Comparison of ENCODE assay signal across 8 cellular contexts in genomic region chr3:196569003-196569516, GRCh38. TPM values are rescaled to one million over a fixed set of nuclear protein-coding genes. Genes with fewer than 3 reads are reported as not detected.
DNase-seq lines count a peak whose midpoint lies in the region; ATAC-seq, FAIRE-seq and TF ChIP-seq lines count a peak whose summit lies in the region.

No MANE protein-coding gene starts in this region.

- H3K9me1 ChIP-seq in K562 (ENCODE audit: control insufficient read depth, insufficient read depth, low read length) = no peaks in the 10 kb centered on the region

- peaks cover 13% of the 10 kb centered on the region for H4K20me1 ChIP-seq in K562 (replicated peaks; ENCODE audit: control insufficient read depth, insufficient read depth, low read length)

- BruUV-seq in K562 (replicated peaks; lab: Mats Ljungman, UMichigan) = no TSS peak

- intact Hi-C loops in CD14-positive monocyte (cut with micrococcal nuclease) = loop anchor here in 1 of 2 donors (5.0 kb wide), 1 partner anchor 373 kb away; the partner anchor contains the start of gene NCBP2
- intact Hi-C loops in K562 (cut with micrococcal nuclease) = loop anchor here (2.0 to 5.0 kb wide), 2 partner anchors 42 to 64 kb away; no protein-coding TSS in a partner anchor

- peaks cover 43% of the 10 kb centered on the region for H3K36me3 ChIP-seq in K562 (ENCODE audit: control insufficient read depth, insufficient read depth, low read length)

- peak; percentile 54 for ATAC-seq in GM19395 (IDR thresholded peaks at IDR 0.05; ENCODE audit: unreplicated experiment)
- peak; percentile 34 for ATAC-seq in HG03521 (IDR thresholded peaks at IDR 0.05; ENCODE audit: unreplicated experiment)
- peak; percentile 24 for ATAC-seq in K562

- no peak for TF ChIP-seq POLR2A in K562 (conservative IDR thresholded peaks at IDR 0.05)

- no peaks in the 10 kb centered on the region for H3K27me3 ChIP-seq in K562 (ENCODE audit: control insufficient read depth in 2 of 2, insufficient read depth in 2 of 2, low read length in 2 of 2)

- H3K27me3 Mint-ChIP-seq in CD14-positive monocyte (ENCODE audit: low read depth in 3 of 3) = no peaks in the 10 kb centered on the region
- H3K27me3 Mint-ChIP-seq in T-helper 1 cell treated with Interleukin-12 subunit alpha and Interleukin-12 subunit beta and Interleukin-4 antibody, amounts not matched to agents 30 μg/mL and 1 μg/mL, for 36 hours (ENCODE audit: low read depth) = no peaks in the 10 kb centered on the region
- H3K27me3 Mint-ChIP-seq in immature natural killer cell (ENCODE audit: low read depth in 3 of 3) = peaks cover 2 to 8% (median 3%) of the 10 kb centered on the region in 3 donors

- H3K9me3 Mint-ChIP-seq in CD14-positive monocyte = no peaks in the 10 kb centered on the region
- H3K9me3 Mint-ChIP-seq in T-helper 1 cell treated with Interleukin-12 subunit alpha and Interleukin-12 subunit beta and Interleukin-4 antibody, amounts not matched to agents 30 μg/mL and 1 μg/mL, for 36 hours = no peaks in the 10 kb centered on the region
- H3K9me3 Mint-ChIP-seq in immature natural killer cell = no peaks in the 10 kb centered on the region

- H3K9ac ChIP-seq in K562 (ENCODE audit: insufficient read depth in 1 of 2, low read depth in 2 of 2, low read length in 2 of 2) = peak overlapping the region; percentile 94 to 98

- peak overlapping the region; percentile 95 for H3K4me2 ChIP-seq in K562 (ENCODE audit: insufficient read depth, low read length)

- H3K27ac Mint-ChIP-seq in CD14-positive monocyte (peak overlapping the region; percentile 17 to 91 (median 77)), immature natural killer cell (peak overlapping the region; percentile 79 to 98 (median 95))
- peak overlapping the region; percentile 93 for H3K27ac Mint-ChIP-seq in T-helper 1 cell treated with Interleukin-12 subunit alpha and Interleukin-12 subunit beta and Interleukin-4 antibody, amounts not matched to agents 30 μg/mL and 1 μg/mL, for 36 hours

- POLR2A ChIA-PET in K562 (lab: Yijun Ruan, JAX) = interaction anchor here (0.6 to 1.8 kb wide), 17 partner anchors 7 to 472 kb away, joined by 3 to 5 read pairs (median 3); no protein-coding TSS in a partner anchor

- no peaks in the 10 kb centered on the region for H3K9me3 ChIP-seq in K562 (replicated peaks; ENCODE audit: control insufficient read depth, insufficient read depth, low read depth, low read length)

- under 1% methylated on average over 26 of the region's 44 CpGs for WGBS in K562 (ENCODE audit: insufficient coverage, low coverage, missing lambda C conversion rate)

- no peak for TF ChIP-seq EP300 in K562 (IDR thresholded peaks at IDR 0.05; ENCODE audit: low read length)

- peaks cover 27 to 32% of the 10 kb centered on the region in 2 experiments for H3K4me1 ChIP-seq in K562 (replicated peaks in 1 of 2; ENCODE audit: control insufficient read depth in 2 of 2, insufficient read depth in 2 of 2, low read length in 2 of 2)

- peaks cover 27% of the 10 kb centered on the region for H3K4me1 Mint-ChIP-seq in CD14-positive monocyte
- peaks cover 28% of the 10 kb centered on the region for H3K4me1 Mint-ChIP-seq in T-helper 1 cell treated with Interleukin-12 subunit alpha and Interleukin-12 subunit beta and Interleukin-4 antibody, amounts not matched to agents 30 μg/mL and 1 μg/mL, for 36 hours (ENCODE audit: low read depth)
- peaks cover 31 to 35% of the 10 kb centered on the region in 2 donors for H3K4me1 Mint-ChIP-seq in immature natural killer cell

- CTCF ChIA-PET in K562 (lab: Yijun Ruan, JAX; ENCODE audit: low intra/inter-chr PET ratio) = no interaction called here

- DNase-seq in CD14-positive monocyte (ENCODE audit: low spot score) = no peak
- peak in 2 of 4 experiments; percentile 45 to 50 for DNase-seq in K562 (ENCODE audit: extremely low read depth in 1 of 4, low spot score in 3 of 4)
- peak in 2 of 3 donors; percentile 57 to 62 for DNase-seq in immature natural killer cell
- DNase-seq in stimulated activated CD4-positive, alpha-beta T cell treated with anti-CD3 and anti-CD28 coated beads, Interleukin-15, amount 100 ng/mL, for 24 hours = peak; percentile 65
- DNase-seq in NCI-H187 (lab: John Stamatoyannopoulos, UW) = no peak

- H3K4me3 Mint-ChIP-seq in CD14-positive monocyte (peak overlapping the region; percentile 80 to 86), immature natural killer cell (peak overlapping the region; percentile 86 to 97 (median 89))
- peak overlapping the region; percentile 95 for H3K4me3 Mint-ChIP-seq in T-helper 1 cell treated with Interleukin-12 subunit alpha and Interleukin-12 subunit beta and Interleukin-4 antibody, amounts not matched to agents 30 μg/mL and 1 μg/mL, for 36 hours

- FAIRE-seq in K562 (lab: Jason Lieb, UNC) = no peak

- peaks cover 72% of the 10 kb centered on the region for H3K79me2 ChIP-seq in K562 (ENCODE audit: control insufficient read depth, insufficient read depth, low read length)

- H2AFZ ChIP-seq in K562 (ENCODE audit: low read depth, low read length) = peak overlapping the region; percentile 40; the same call in 1 of the 2 replicates

- TF ChIP-seq CTCF in CD14-positive monocyte (IDR thresholded peaks at IDR 0.05) (no peak), K562 (IDR thresholded peaks at IDR 0.05 in 2 of 3, conservative IDR thresholded peaks at IDR 0.05 in 1 of 3; ENCODE audit: insufficient read depth in 2 of 3, low read depth in 1 of 3, low read length in 3 of 3) (no peak)

- H3K36me3 Mint-ChIP-seq in CD14-positive monocyte (peaks cover 9 to 16% of the 10 kb centered on the region in 2 donors), immature natural killer cell (no peaks in the 10 kb centered on the region)
- peaks cover 3% of the 10 kb centered on the region for H3K36me3 Mint-ChIP-seq in T-helper 1 cell treated with Interleukin-12 subunit alpha and Interleukin-12 subunit beta and Interleukin-4 antibody, amounts not matched to agents 30 μg/mL and 1 μg/mL, for 36 hours (ENCODE audit: low read depth)

- in situ Hi-C loops in K562 (cut with MboI) = no loop called here

- H3K27ac ChIP-seq in K562 (ENCODE audit: extremely low read depth, low read depth, low read length) = peak overlapping the region; percentile 92

- H3K4me3 ChIP-seq in K562 = peak overlapping the region; percentile 87

- no peak for TF ChIP-seq RAD21 in K562 (CRISPR knock-in tag; conservative IDR thresholded peaks at IDR 0.05 in 1 of 2, IDR thresholded peaks at IDR 0.05 in 1 of 2)

RNA-seq across cellular contexts. Expression of gene FBXO45, which starts 0.6 kb away (rescaled TPM):
- polyA plus RNA-seq in CD14-positive monocyte (1 to 10 TPM; 1.8 to 2.8 TPM), K562 (2011; rRNA removed) (25.7 and 38.6 TPM in 2 replicates), K562 (2014; fragmentation: Illumina TruSeq; extraction: Trizol) (31.9 and 39.7 TPM in 2 replicates), K562 (2014; fragmentation: Nextera tagmentation; extraction: Ambion mirVana) (10 to 100 TPM; 15.2 to 17.2 TPM), K562 (2014; rRNA removed) (26.5 and 28.3 TPM in 2 replicates), immature natural killer cell (1 to 10 TPM; 2.6 to 6.6 (median 3.3) TPM)
- 9.1 and 31.6 TPM in 2 replicates for total RNA-seq in K562 (2011; cell fraction: chromatin; rRNA removed; ENCODE audit: low replicate concordance)
- 6.2 and 7.5 TPM in 2 replicates for total RNA-seq in K562 (2011; cell fraction: nucleolus; rRNA removed)
- 11.7 and 16.8 TPM in 2 replicates for total RNA-seq in K562 (2011; cell fraction: nucleoplasm; rRNA removed)
- total RNA-seq in K562 (2014; rRNA removed) (25.4 and 28.9 TPM in 2 replicates), K562 (2014; rRNA removed; fragmentation: Illumina TruSeq; extraction: Trizol) (52.8 and 56.1 TPM in 2 replicates), K562 (2015; rRNA removed; fragmentation: Illumina TruSeq; extraction: Trizol) (41.0 and 44.3 TPM in 2 replicates), K562 (2021) (33.3 and 37.0 TPM in 2 replicates)
- 6.1 and 11.0 TPM in 2 replicates for polyA plus RNA-seq in K562 (2011; cell fraction: cytosol; rRNA removed)
- 5.6 and 8.1 TPM in 2 replicates for polyA plus RNA-seq in K562 (2011; cell fraction: nucleus; rRNA removed)
- polyA plus RNA-seq in K562 (2012) = 17.9 and 26.4 TPM in 2 replicates
- polyA minus RNA-seq in K562 (2011; rRNA and poly(A)+ RNA removed) = 48.5 and 48.9 TPM in 2 replicates
- polyA minus RNA-seq in K562 (2011; cell fraction: cytosol; rRNA and poly(A)+ RNA removed) = 12.7 and 16.2 TPM in 2 replicates
- 4.3 and 6.6 TPM in 2 replicates for polyA minus RNA-seq in K562 (2011; cell fraction: nucleus; rRNA and poly(A)+ RNA removed)

RNA-seq across cellular contexts. Expression of gene WDR53, which starts 0.7 kb away (rescaled TPM):
- 1 to 10 TPM; 4.1 to 6.7 TPM for polyA plus RNA-seq in CD14-positive monocyte
- 12.4 and 21.6 TPM in 2 replicates for total RNA-seq in K562 (2011; cell fraction: chromatin; rRNA removed; ENCODE audit: low replicate concordance)
- 5.2 and 8.3 TPM in 2 replicates for total RNA-seq in K562 (2011; cell fraction: nucleolus; rRNA removed)
- 10.3 and 12.6 TPM in 2 replicates for total RNA-seq in K562 (2011; cell fraction: nucleoplasm; rRNA removed)
- 10.9 and 13.0 TPM in 2 replicates for total RNA-seq in K562 (2014; rRNA removed)
- 20.9 and 23.9 TPM in 2 replicates for total RNA-seq in K562 (2014; rRNA removed; fragmentation: Illumina TruSeq; extraction: Trizol)
- total RNA-seq in K562 (2015; rRNA removed; fragmentation: Illumina TruSeq; extraction: Trizol) = 19.3 and 19.6 TPM in 2 replicates
- total RNA-seq in K562 (2021) = 14.6 and 15.9 TPM in 2 replicates
- polyA plus RNA-seq in K562 (2011; rRNA removed) = 11.6 and 16.7 TPM in 2 replicates
- polyA plus RNA-seq in K562 (2011; cell fraction: cytosol; rRNA removed) = 6.0 and 10.4 TPM in 2 replicates
- 6.8 and 8.3 TPM in 2 replicates for polyA plus RNA-seq in K562 (2011; cell fraction: nucleus; rRNA removed)
- 14.7 and 19.2 TPM in 2 replicates for polyA plus RNA-seq in K562 (2012)
- 21.9 and 22.2 TPM in 2 replicates for polyA plus RNA-seq in K562 (2014; fragmentation: Illumina TruSeq; extraction: Trizol)
- polyA plus RNA-seq in K562 (2014; fragmentation: Nextera tagmentation; extraction: Ambion mirVana) = 10 to 100 TPM; 21.6 to 34.5 TPM
- polyA plus RNA-seq in K562 (2014; rRNA removed) = 21.4 and 23.8 TPM in 2 replicates
- polyA minus RNA-seq in K562 (2011; rRNA and poly(A)+ RNA removed) = 16.8 and 17.7 TPM in 2 replicates
- polyA minus RNA-seq in K562 (2011; cell fraction: cytosol; rRNA and poly(A)+ RNA removed) = 4.5 and 4.8 TPM in 2 replicates
- polyA minus RNA-seq in K562 (2011; cell fraction: nucleus; rRNA and poly(A)+ RNA removed) = 2.6 and 3.2 TPM in 2 replicates
- polyA plus RNA-seq in immature natural killer cell = 10 to 100 TPM; 11.2 to 28.6 (median 14.8) TPM

RNA-seq across cellular contexts. Expression of gene SMCO1, which starts 53.9 kb away (rescaled TPM):
- not detected for polyA plus RNA-seq in CD14-positive monocyte
- total RNA-seq in K562 (2011; cell fraction: chromatin; rRNA removed; ENCODE audit: low replicate concordance) = 0.21 TPM in 1 of 2 replicates, not detected in the other
- total RNA-seq in K562 (2011; cell fraction: nucleolus; rRNA removed) = not detected in 2 replicates
- total RNA-seq in K562 (2011; cell fraction: nucleoplasm; rRNA removed) = not detected in 2 replicates
- total RNA-seq in K562 (2014; rRNA removed) = 0.05 TPM in 1 of 2 replicates, not detected in the other
- 0.13 TPM in 1 of 2 replicates, not detected in the other for total RNA-seq in K562 (2014; rRNA removed; fragmentation: Illumina TruSeq; extraction: Trizol)
- total RNA-seq in K562 (2015; rRNA removed; fragmentation: Illumina TruSeq; extraction: Trizol) = not detected in 2 replicates
- 0.20 TPM in 1 of 2 replicates, not detected in the other for total RNA-seq in K562 (2021)
- polyA plus RNA-seq in K562 (2011; rRNA removed) = 0.05 TPM in 1 of 2 replicates, not detected in the other
- 0.04 TPM in 1 of 2 replicates, not detected in the other for polyA plus RNA-seq in K562 (2011; cell fraction: cytosol; rRNA removed)
- polyA plus RNA-seq in K562 (2011; cell fraction: nucleus; rRNA removed) = not detected in 2 replicates
- polyA plus RNA-seq in K562 (2012) = 0.07 and 0.09 TPM in 2 replicates
- polyA plus RNA-seq in K562 (2014; fragmentation: Illumina TruSeq; extraction: Trizol) = 0.08 and 0.10 TPM in 2 replicates
- polyA plus RNA-seq in K562 (2014; fragmentation: Nextera tagmentation; extraction: Ambion mirVana) = under 1 TPM; 0.14 to 0.35 TPM
- polyA plus RNA-seq in K562 (2014; rRNA removed) = 0.05 TPM in 1 of 2 replicates, not detected in the other
- polyA minus RNA-seq in K562 (2011; rRNA and poly(A)+ RNA removed) = not detected in 2 replicates
- polyA minus RNA-seq in K562 (2011; cell fraction: cytosol; rRNA and poly(A)+ RNA removed) = not detected in 2 replicates
- not detected in 2 replicates for polyA minus RNA-seq in K562 (2011; cell fraction: nucleus; rRNA and poly(A)+ RNA removed)
- not detected for polyA plus RNA-seq in immature natural killer cell

Comparison
In these comparisons a context has a peak if more than half of its experiments do, and no peak if none do; other contexts are left out.
1. DNase-seq: peak in immature natural killer cell (2 of 3) and stimulated activated CD4-positive, alpha-beta T cell treated with anti-CD3 and anti-CD28 coated beads, Interleukin-15, amount 100 ng/mL, for 24 hours (single experiment); none in CD14-positive monocyte (single experiment) and NCI-H187 (0 of 2).
2. Peak in every context shown above with its lines, with median percentiles within 50 percentile points of each other: H3K27ac Mint-ChIP-seq, H3K4me3 Mint-ChIP-seq and ATAC-seq.